ENCODE assay signal across 8 cellular contexts in the genomic region with DNA sequence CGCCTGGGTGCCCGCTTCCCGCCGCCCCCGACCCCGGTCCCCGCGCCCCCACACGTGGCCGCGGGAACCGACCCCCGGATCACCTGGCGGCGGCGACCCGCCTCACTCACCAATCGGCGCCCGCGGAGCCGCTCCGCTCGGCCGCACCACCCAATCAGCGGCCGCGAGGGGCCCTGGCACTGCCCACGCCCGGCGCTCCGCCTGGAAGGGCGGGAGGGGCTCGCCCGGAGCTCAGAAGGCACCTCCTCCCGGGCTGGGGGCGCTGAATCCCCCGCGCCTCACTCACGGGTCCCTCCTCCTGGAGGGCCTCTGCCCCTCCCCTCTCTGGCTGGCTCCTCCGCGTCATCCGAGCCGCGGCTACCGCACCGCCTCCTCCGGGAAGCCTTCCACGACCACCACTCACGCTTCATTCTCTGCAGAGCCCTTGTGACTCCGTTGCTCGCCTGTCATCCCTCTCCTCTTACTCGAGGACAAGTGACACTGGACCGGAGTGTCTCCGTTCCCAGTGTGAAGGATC. TPM values are rescaled to one million over a fixed set of nuclear protein-coding genes. Genes with fewer than 3 reads are reported as not detected.
DNase-seq lines count a peak whose midpoint lies in the region; ATAC-seq, FAIRE-seq and TF ChIP-seq lines count a peak whose summit lies in the region.

No MANE protein-coding gene starts in this region.

- CTCF ChIA-PET in A549 (lab: Yijun Ruan, JAX) = interaction anchor here (1.5 kb wide), 1 partner anchor 30 kb away, joined by 3 read pairs; no protein-coding TSS in a partner anchor
- CTCF ChIA-PET in SK-N-SH (lab: Yijun Ruan, JAX) = interaction anchor here (0.6 to 2.0 kb wide), 7 partner anchors 9 to 478 kb away, joined by 3 to 11 read pairs (median 3); partner anchors contain the start of gene KIF17

- H3F3A ChIP-seq in SK-N-SH (replicated peaks; ENCODE audit: insufficient read depth) = peaks cover 21% of the 10 kb centered on the region

- H3K27ac ChIP-seq in A549 = peak overlapping the region; percentile 88 to 90
- H3K27ac ChIP-seq in SK-N-SH (ENCODE audit: low read depth in 2 of 2, low read length in 1 of 2) = peak overlapping the region in 1 of 2 experiments; percentile 90; a peak in 2 of 4 replicates
- no peak overlapping the region for H3K27ac ChIP-seq in right cardiac atrium (ENCODE audit: low read length)
- H3K27ac ChIP-seq in prostate gland = peak overlapping the region; percentile 56 to 63

- no peaks in the 10 kb centered on the region for H3K9me2 ChIP-seq in SK-N-SH

- peak overlapping the region; percentile 100 for H3K4me2 ChIP-seq in A549
- peak overlapping the region; percentile 96 for H3K4me2 ChIP-seq in SK-N-SH

- peak overlapping the region; percentile 60; the same call in 1 of the 2 replicates for H2AFZ ChIP-seq in SK-N-SH (ENCODE audit: low read depth)

- H3K9ac ChIP-seq in SK-N-SH = peak overlapping the region; percentile 79

- no peak for FAIRE-seq in A549 (lab: Jason Lieb, UNC)

- POLR2A ChIA-PET in A549 (lab: Yijun Ruan, JAX) (interaction anchor here (0.9 kb wide), 1 partner anchor 131 kb away, joined by 3 read pairs; no protein-coding TSS in a partner anchor), SK-N-SH (lab: Yijun Ruan, JAX) (interaction anchor here (1.1 kb wide), 1 partner anchor 14 kb away, joined by 3 read pairs; no protein-coding TSS in a partner anchor)

- TF ChIP-seq RAD21 in A549 (conservative IDR thresholded peaks at IDR 0.05 in 1 of 2, IDR thresholded peaks at IDR 0.05 in 1 of 2) (no peak), SK-N-SH (IDR thresholded peaks at IDR 0.05; ENCODE audit: low read length) (no peak)

- intact Hi-C loops in right cardiac atrium (cut with DNase I) (no loop called here), prostate gland (cut with DNase I) (loop anchor here (2.0 to 10.0 kb wide), 2 partner anchors 35 to 53 kb away; partner anchors contain the start of gene HP1BP3)

- H3K9me3 ChIP-seq in A549 (no peaks in the 10 kb centered on the region), SK-N-SH (no peaks in the 10 kb centered on the region), right cardiac atrium (ENCODE audit: control insufficient read depth, low read length) (no peaks in the 10 kb centered on the region), prostate gland (no peaks in the 10 kb centered on the region)

- no peaks in the 10 kb centered on the region; the same call in 1 of the 2 replicates for H3K79me2 ChIP-seq in SK-N-SH (ENCODE audit: insufficient read depth)

- 0% methylated on average over 5 of the region's 55 CpGs for WGBS in A549 (ENCODE audit: missing lambda C conversion rate)
- 0% methylated on average over 26 of the region's 55 CpGs for WGBS in SK-N-SH (ENCODE audit: low lambda C conversion rate)
- under 1% methylated on average over 55 of the region's 55 CpGs for WGBS in right cardiac atrium
- WGBS in prostate gland = under 1% methylated on average over 52 of the region's 55 CpGs

- ATAC-seq in A549 (peak; percentile 76 to 82), GM19023 (IDR thresholded peaks at IDR 0.05; ENCODE audit: unreplicated experiment) (peak; percentile 50), right cardiac atrium (peak; percentile 79 to 81)

- peak overlapping the region; percentile 80 for H3K4me3 ChIP-seq in A549
- peak overlapping the region; percentile 57 to 68 for H3K4me3 ChIP-seq in SK-N-SH (ENCODE audit: low read depth in 2 of 2, low read length in 1 of 2)
- peak overlapping the region; percentile 77 for H3K4me3 ChIP-seq in right cardiac atrium (ENCODE audit: low read length)
- H3K4me3 ChIP-seq in prostate gland = peak overlapping the region; percentile 45 to 64

- peaks cover 21% of the 10 kb centered on the region for H3K4me1 ChIP-seq in A549
- H3K4me1 ChIP-seq in SK-N-SH (ENCODE audit: control insufficient read depth in 1 of 2, insufficient read depth in 2 of 2, low read depth in 1 of 2, low read length in 1 of 2) = peaks cover 7 to 17% of the 10 kb centered on the region in 2 experiments; a peak in 2 of 4 replicates
- H3K4me1 ChIP-seq in right cardiac atrium (ENCODE audit: control insufficient read depth, insufficient read depth, low read length) = no peaks in the 10 kb centered on the region
- H3K4me1 ChIP-seq in prostate gland (replicated peaks) = no peaks in the 10 kb centered on the region

- no peaks in the 10 kb centered on the region for H3K27me3 ChIP-seq in SK-N-SH (ENCODE audit: insufficient read depth)
- no peaks in the 10 kb centered on the region for H3K27me3 ChIP-seq in right cardiac atrium (ENCODE audit: control insufficient read depth, insufficient read depth)
- H3K27me3 ChIP-seq in prostate gland (replicated peaks; ENCODE audit: insufficient read depth) = no peaks in the 10 kb centered on the region

- no peak for TF ChIP-seq CTCF in A549 (IDR thresholded peaks at IDR 0.05)
- TF ChIP-seq CTCF in SK-N-SH (IDR thresholded peaks at IDR 0.05) = no peak
- TF ChIP-seq CTCF in prostate gland (IDR thresholded peaks at IDR 0.05) = no peak

- no peaks in the 10 kb centered on the region for H4K20me1 ChIP-seq in SK-N-SH (ENCODE audit: insufficient read depth)

- DNase-seq in A549 (ENCODE audit: low read depth in 1 of 2, low spot score in 1 of 2) = peak; percentile 69 to 72
- DNase-seq in HuH-7.5 (ENCODE audit: low spot score) = peak; percentile 65
- DNase-seq in SK-N-SH = peak; percentile 96
- DNase-seq in amniotic epithelial cell (ENCODE audit: low read depth) = peak; percentile 45
- DNase-seq in right cardiac atrium = peak; percentile 66 to 84 (median 83)
- peak; percentile 44 for DNase-seq in prostate gland (ENCODE audit: low spot score)
- DNase-seq in NCI-H2029 treated with DMSO at 0.1 percent for 48 hours (lab: John Stamatoyannopoulos, UW) = no peak

- TF ChIP-seq EP300 in A549 (IDR thresholded peaks at IDR 0.05) = no peak
- TF ChIP-seq EP300 in SK-N-SH (IDR thresholded peaks at IDR 0.05; ENCODE audit: borderline replicate concordance in 1 of 2, low read depth in 1 of 2, low read length in 1 of 2) = no peak

- H3K36me3 ChIP-seq in SK-N-SH (replicated peaks in 1 of 2; ENCODE audit: control insufficient read depth in 1 of 2, insufficient read depth in 2 of 2, low read length in 1 of 2) (peaks cover 1 to 13% of the 10 kb centered on the region in 2 experiments), prostate gland (no peaks in the 10 kb centered on the region)

- TF ChIP-seq POLR2A in A549 (IDR thresholded peaks at IDR 0.05; ENCODE audit: low read length) (no peak), prostate gland (IDR thresholded peaks at IDR 0.05) (no peak)

TF ChIP-seq in A549, 52 proteins besides CTCF, POLR2A, EP300 and RAD21 (continues in another document):
- TF ChIP-seq MAX (IDR thresholded peaks at IDR 0.05) (0 out of 2 replicates have a peak, but pooled peaks have one; percentile 22), CHD4 (IDR thresholded peaks at IDR 0.05; ENCODE audit: borderline replicate concordance) (peak; percentile 37; the same call in 1 of the 2 replicates), KDM1A (IDR thresholded peaks at IDR 0.05; ENCODE audit: low read depth) (peak; percentile 94)

RNA-seq across cellular contexts. Expression of gene SH2D5, which starts 0.4 kb away (rescaled TPM):
- polyA plus RNA-seq in A549 (2011; rRNA removed) = 3.1 and 3.2 TPM in 2 replicates
- 7.7 and 9.9 TPM in 2 replicates for polyA plus RNA-seq in A549 (2012; cell fraction: cytosol; rRNA removed)
- 28.9 and 31.5 TPM in 2 replicates for polyA plus RNA-seq in A549 (2012; cell fraction: nucleus; rRNA removed)
- polyA plus RNA-seq in A549 (2017; fragmentation: RNase III; extraction: RNeasy Plus Mini Kit Qiagen cat#74134 plus additional on column Dnase treatment) = 7.2 to 10.3 TPM (median 7.4 TPM) in 3 replicates
- 1.1 and 3.2 TPM in 2 replicates for polyA minus RNA-seq in A549 (2011; rRNA and poly(A)+ RNA removed)
- polyA plus RNA-seq in SK-N-SH (2012; rRNA removed) = 6.1 and 6.5 TPM in 2 replicates
- 3.2 and 4.1 TPM in 2 replicates for polyA plus RNA-seq in SK-N-SH (2012; cell fraction: cytosol; rRNA removed)
- 28.8 and 30.4 TPM in 2 replicates for polyA plus RNA-seq in SK-N-SH (2012; cell fraction: nucleus; rRNA removed)
- total RNA-seq in right cardiac atrium = under 1 TPM in 3 of 4 donors, not detected in 1; 0.11 to 0.45 (median 0.18) TPM
- 0.11 TPM for polyA plus RNA-seq in right cardiac atrium
- total RNA-seq in prostate gland = 1 to 10 TPM in 1 of 2 donors, not detected in 1; 2.2 TPM

RNA-seq across cellular contexts. Expression of gene KIF17, which starts 14.3 kb away (rescaled TPM):
- polyA plus RNA-seq in A549 (2011; rRNA removed) (0.78 and 1.0 TPM in 2 replicates), A549 (2017; fragmentation: RNase III; extraction: RNeasy Plus Mini Kit Qiagen cat#74134 plus additional on column Dnase treatment) (0.75 to 1.1 TPM (median 1.0 TPM) in 3 replicates), SK-N-SH (2012; rRNA removed) (4.1 and 4.3 TPM in 2 replicates), right cardiac atrium (6.4 TPM)
- 1.3 and 1.4 TPM in 2 replicates for polyA plus RNA-seq in A549 (2012; cell fraction: cytosol; rRNA removed)
- 2.3 and 3.0 TPM in 2 replicates for polyA plus RNA-seq in A549 (2012; cell fraction: nucleus; rRNA removed)
- 0.97 and 1.2 TPM in 2 replicates for polyA minus RNA-seq in A549 (2011; rRNA and poly(A)+ RNA removed)
- polyA plus RNA-seq in SK-N-SH (2012; cell fraction: cytosol; rRNA removed) = 2.2 and 4.1 TPM in 2 replicates
- 7.7 and 9.5 TPM in 2 replicates for polyA plus RNA-seq in SK-N-SH (2012; cell fraction: nucleus; rRNA removed)
- total RNA-seq in right cardiac atrium (1 to 10 TPM; 2.0 to 4.8 (median 3.6) TPM), prostate gland (10 to 100 TPM in 1 of 2 donors, 1 to 10 TPM in 1; 1.6 to 12.6 TPM)

RNA-seq across cellular contexts. Expression of gene HP1BP3, which starts 55.0 kb away (rescaled TPM):
- 187 and 214 TPM in 2 replicates for polyA plus RNA-seq in A549 (2011; rRNA removed)
- polyA plus RNA-seq in A549 (2012; cell fraction: cytosol; rRNA removed) = 152 and 157 TPM in 2 replicates
- polyA plus RNA-seq in A549 (2012; cell fraction: nucleus; rRNA removed) = 119 and 131 TPM in 2 replicates
- polyA plus RNA-seq in A549 (2017; fragmentation: RNase III; extraction: RNeasy Plus Mini Kit Qiagen cat#74134 plus additional on column Dnase treatment) = 159 to 181 TPM (median 169 TPM) in 3 replicates
- polyA minus RNA-seq in A549 (2011; rRNA and poly(A)+ RNA removed) = 61.3 and 73.1 TPM in 2 replicates
- 205 and 236 TPM in 2 replicates for polyA plus RNA-seq in SK-N-SH (2012; rRNA removed)
- 214 and 254 TPM in 2 replicates for polyA plus RNA-seq in SK-N-SH (2012; cell fraction: cytosol; rRNA removed)
- 295 and 326 TPM in 2 replicates for polyA plus RNA-seq in SK-N-SH (2012; cell fraction: nucleus; rRNA removed)
- 100 to 1,000 TPM; 134 to 147 (median 141) TPM for total RNA-seq in right cardiac atrium
- 58.1 TPM for polyA plus RNA-seq in right cardiac atrium
- 100 to 1,000 TPM; 156 to 252 TPM for total RNA-seq in prostate gland

Comparison
In these comparisons a context has a peak if more than half of its experiments do, and no peak if none do; other contexts are left out.
1. Of the 12 proteins assayed by ChIP-seq in both A549 and SK-N-SH: peak only in A549: MAX; only in SK-N-SH: none; in both: none; in neither: 11.